15 cellular contexts compared by ENCODE assay signal in genomic region chr2:127614731-127615130, GRCh38. TPM values are rescaled to one million over a fixed set of nuclear protein-coding genes. Genes with fewer than 3 reads are reported as not detected.
A peak's percentile ranks its signal among the peaks of the same experiment; 100 is the strongest.
DNase-seq lines count a peak whose midpoint lies in the region; ATAC-seq and TF ChIP-seq lines count a peak whose summit lies in the region.
"Had no signal": no experiment of that assay in that cellular context is flagged by ENCODE, and none has a peak within 500 bp of the region (broad histone marks: within the 10 kb centered on the region; RNA-seq: fewer than 3 reads in every experiment).

No MANE protein-coding gene starts in this region.

- H3K27me3 ChIP-seq in trophoblast cell (ENCODE audit: insufficient read depth, low read length) (no peaks in the 10 kb centered on the region), tibial artery (no peaks in the 10 kb centered on the region)
- H3K27me3 ChIP-seq: thyroid gland had no signal

- H3K14ac ChIP-seq in trophoblast cell (ENCODE audit: low read length): no peak overlapping the region

- H3K27ac Mint-ChIP-seq in activated CD8-positive, alpha-beta T cell treated with anti-CD3 and anti-CD28 coated beads for 36 hours: no peak overlapping the region

- H3K9me3 Mint-ChIP-seq in activated CD8-positive, alpha-beta T cell treated with anti-CD3 and anti-CD28 coated beads for 36 hours: peaks cover 5% of the 10 kb centered on the region

- intact Hi-C loops in activated CD8-positive, alpha-beta T cell treated with anti-CD3 and anti-CD28 coated beads for 36 hours (cut with micrococcal nuclease): no loop called here
- intact Hi-C loops in tibial artery (cut with DNase I; ENCODE audit: low total_unique reads): no loop called here

- no peak overlapping the region for H4K8ac ChIP-seq in trophoblast cell (ENCODE audit: low read depth, low read length)

- H2AK5ac ChIP-seq in trophoblast cell (ENCODE audit: low read length): no peak overlapping the region

- H2BK120ac ChIP-seq in trophoblast cell (ENCODE audit: insufficient read depth, low read length, poor library complexity): no peak overlapping the region

- H3K27me3 Mint-ChIP-seq in activated CD8-positive, alpha-beta T cell treated with anti-CD3 and anti-CD28 coated beads for 36 hours: peaks cover 7% of the 10 kb centered on the region

- H3K18ac ChIP-seq in trophoblast cell (ENCODE audit: low read length): no peak overlapping the region

- no peak for TF ChIP-seq CTCF in activated CD8-positive, alpha-beta T cell treated with anti-CD3 and anti-CD28 coated beads for 36 hours (IDR thresholded peaks at IDR 0.05)
- no peak for TF ChIP-seq CTCF in tibial artery (IDR thresholded peaks at IDR 0.05)

- H2BK12ac ChIP-seq in trophoblast cell (ENCODE audit: low read length): no peak overlapping the region

- no peaks in the 10 kb centered on the region for H3K79me2 ChIP-seq in trophoblast cell (ENCODE audit: control insufficient read depth, insufficient read depth, low read length, poor library complexity)

- H3K4me1 Mint-ChIP-seq in activated CD8-positive, alpha-beta T cell treated with anti-CD3 and anti-CD28 coated beads for 36 hours (ENCODE audit: low read depth): peaks cover 22% of the 10 kb centered on the region

- no peak for ATAC-seq in activated CD8-positive, alpha-beta T cell treated with anti-CD3 and anti-CD28 coated beads for 36 hours
- ATAC-seq: sciatic nerve had no signal

- POLR2A ChIA-PET in activated CD8-positive, alpha-beta T cell treated with anti-CD3 and anti-CD28 coated beads for 36 hours (lab: Charles Lee): no interaction called here

- WGBS in trophoblast cell (ENCODE audit: extremely low coverage, insufficient coverage, insufficient read length): no CpG with 5 or more reads among the region's 3 CpGs

- CTCF ChIA-PET in activated CD8-positive, alpha-beta T cell treated with anti-CD3 and anti-CD28 coated beads for 36 hours (lab: Charles Lee): interaction anchor here (1.2 to 1.6 kb wide), 2 partner anchors 23 to 35 kb away, joined by 3 to 9 read pairs; no protein-coding TSS in a partner anchor

- H3K4me3 ChIP-seq in trophoblast cell (ENCODE audit: low read depth, low read length): no peak overlapping the region
- H3K4me3 ChIP-seq in tibial artery: no peak overlapping the region
- H3K4me3 ChIP-seq: thyroid gland had no signal

- H3K9me3 ChIP-seq in trophoblast cell (ENCODE audit: insufficient read depth, low read depth, low read length): peaks cover 6% of the 10 kb centered on the region
- H3K9me3 ChIP-seq in tibial artery: peaks cover 0 to 30% (median 15%) of the 10 kb centered on the region in 3 donors
- H3K9me3 ChIP-seq: thyroid gland had no signal

- H3K4me1 ChIP-seq in trophoblast cell (ENCODE audit: control insufficient read depth in 1 of 2, insufficient read depth in 2 of 2, low read length in 2 of 2): peaks cover 3 to 11% of the 10 kb centered on the region in 2 experiments
- no peaks in the 10 kb centered on the region for H3K4me1 ChIP-seq in tibial artery
- H3K4me1 ChIP-seq: thyroid gland had no signal

- no peaks in the 10 kb centered on the region for H3K36me3 ChIP-seq in trophoblast cell (ENCODE audit: control insufficient read depth in 1 of 2, insufficient read depth in 2 of 2, low read length in 2 of 2)
- no peaks in the 10 kb centered on the region for H3K36me3 ChIP-seq in tibial artery
- H3K36me3 ChIP-seq: thyroid gland had no signal

- no peaks in the 10 kb centered on the region for H3K79me1 ChIP-seq in trophoblast cell (ENCODE audit: low read length)

- DNase-seq in EH (ENCODE audit: low read depth) (peak; percentile 95), LHCN-M2 (ENCODE audit: low read depth) (peak; percentile 46), epithelial cell of prostate (ENCODE audit: low read depth, low spot score) (no peak), trophoblast cell (peak; percentile 96), NCI-H446 (lab: John Stamatoyannopoulos, UW) (no peak), tibial artery (no peak), cerebellar cortex (ENCODE audit: low spot score) (no peak)
- no peak for DNase-seq in activated CD8-positive, alpha-beta T cell treated with anti-CD3 and anti-CD28 coated beads for 36 hours
- DNase-seq: activated CD4-positive, alpha-beta T cell treated with anti-CD3 and anti-CD28 coated beads, Interleukin-2, amount 50 U/mL, for 4 hours; amniotic stem cell; NCI-H1105; NCI-H345; stimulated activated CD4-positive, alpha-beta T cell treated with anti-CD3 and anti-CD28 coated beads, Interleukin-4, amount 100 ng/mL, for 1 hour; thyroid gland had no signal

- no peak overlapping the region for H3K9ac ChIP-seq in trophoblast cell (ENCODE audit: low read length)

- H3K4ac ChIP-seq in trophoblast cell (ENCODE audit: low read depth, low read length): no peak overlapping the region

- H2BK5ac ChIP-seq in trophoblast cell (ENCODE audit: low read depth, low read length, poor library complexity): no peak overlapping the region

- H3K27ac ChIP-seq in epithelial cell of prostate (peak overlapping the region; percentile 41), trophoblast cell (ENCODE audit: low read depth, low read length) (peak overlapping the region; percentile 21), tibial artery (no peak overlapping the region)
- H3K27ac ChIP-seq: thyroid gland had no signal

- no peak overlapping the region for H2AFZ ChIP-seq in trophoblast cell (ENCODE audit: insufficient read depth, low read length, poor library complexity)

- no peaks in the 10 kb centered on the region for H3K36me3 Mint-ChIP-seq in activated CD8-positive, alpha-beta T cell treated with anti-CD3 and anti-CD28 coated beads for 36 hours (ENCODE audit: low read depth)

- no peak overlapping the region for H3K4me2 ChIP-seq in trophoblast cell (ENCODE audit: low read length)

- no peak overlapping the region for H3K23ac ChIP-seq in trophoblast cell (ENCODE audit: low read length)

- H4K91ac ChIP-seq in trophoblast cell (ENCODE audit: low read depth, low read length): no peak overlapping the region

- no peak overlapping the region for H3K4me3 Mint-ChIP-seq in activated CD8-positive, alpha-beta T cell treated with anti-CD3 and anti-CD28 coated beads for 36 hours

- no peak overlapping the region for H4K12ac ChIP-seq in trophoblast cell (ENCODE audit: low read depth, low read length)

RNA-seq across cellular contexts. Expression of gene GPR17, which starts 31.2 kb away (rescaled TPM):
- not detected in 2 replicates for total RNA-seq in LHCN-M2 (2014; rRNA removed)
- 1.3 TPM for polyA plus RNA-seq in LHCN-M2 (2012)
- polyA plus RNA-seq in trophoblast cell (2013): 0.25 and 0.33 TPM in 2 replicates
- not detected for total RNA-seq in activated CD8-positive, alpha-beta T cell treated with anti-CD3 and anti-CD28 coated beads for 36 hours
- total RNA-seq: thyroid gland had no signal

Comparison
In these comparisons a context has a peak if more than half of its experiments do, and no peak if none do; other contexts are left out.
1. DNase-seq: peak in EH (single experiment), LHCN-M2 (single experiment) and trophoblast cell (2 of 2); none in epithelial cell of prostate (single experiment), NCI-H446 (0 of 2), activated CD8-positive, alpha-beta T cell treated with anti-CD3 and anti-CD28 coated beads for 36 hours (single experiment), tibial artery (0 of 2) and cerebellar cortex (single experiment).
2. H3K27ac ChIP-seq: peak in epithelial cell of prostate (single experiment) and trophoblast cell (single experiment); none in tibial artery (0 of 2).